Comparison of ENCODE assay signal across 1 cellular context in the genomic region with DNA sequence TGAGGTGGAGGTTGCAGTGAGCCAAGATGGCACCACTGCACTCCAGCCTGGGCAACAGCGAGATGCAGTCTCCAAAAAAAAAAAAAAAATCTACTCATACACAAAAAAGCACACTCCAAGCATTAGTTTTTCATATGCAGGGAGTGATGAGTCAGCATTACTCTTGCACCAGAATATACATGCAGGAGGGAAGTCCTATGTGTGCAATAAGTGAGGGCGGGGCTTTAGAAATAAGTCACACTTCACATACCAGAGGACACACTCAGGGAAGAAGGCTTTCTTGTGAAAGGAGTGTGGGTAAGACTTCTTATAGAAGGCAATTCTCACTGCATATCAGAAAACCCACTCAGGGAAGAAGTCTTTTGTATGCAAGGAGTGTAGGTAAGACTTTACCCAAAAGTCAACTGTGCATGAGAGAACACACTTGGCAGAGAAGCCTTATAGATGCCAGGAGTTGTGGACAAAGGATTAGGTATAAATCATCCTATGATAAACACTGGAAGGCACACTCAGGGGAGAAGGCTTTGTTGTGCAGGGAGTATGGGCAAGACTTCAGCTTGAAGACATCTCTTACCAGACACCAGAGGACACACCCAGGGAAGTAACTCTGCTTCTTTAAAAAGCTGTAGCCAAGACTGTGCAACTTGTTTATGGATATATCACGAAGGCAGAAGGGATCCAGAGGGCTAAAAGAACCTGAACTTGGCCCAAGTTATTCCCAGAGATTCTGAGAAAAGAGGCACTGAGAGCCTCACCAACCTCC.
TF ChIP-seq lines count a peak whose summit lies in the region.

No MANE protein-coding gene starts in this region.

TF ChIP-seq in WTC11, 78 proteins besides CTCF, POLR2A, EP300 and RAD21 (continued from another document):
- TF ChIP-seq, protein P1, sequence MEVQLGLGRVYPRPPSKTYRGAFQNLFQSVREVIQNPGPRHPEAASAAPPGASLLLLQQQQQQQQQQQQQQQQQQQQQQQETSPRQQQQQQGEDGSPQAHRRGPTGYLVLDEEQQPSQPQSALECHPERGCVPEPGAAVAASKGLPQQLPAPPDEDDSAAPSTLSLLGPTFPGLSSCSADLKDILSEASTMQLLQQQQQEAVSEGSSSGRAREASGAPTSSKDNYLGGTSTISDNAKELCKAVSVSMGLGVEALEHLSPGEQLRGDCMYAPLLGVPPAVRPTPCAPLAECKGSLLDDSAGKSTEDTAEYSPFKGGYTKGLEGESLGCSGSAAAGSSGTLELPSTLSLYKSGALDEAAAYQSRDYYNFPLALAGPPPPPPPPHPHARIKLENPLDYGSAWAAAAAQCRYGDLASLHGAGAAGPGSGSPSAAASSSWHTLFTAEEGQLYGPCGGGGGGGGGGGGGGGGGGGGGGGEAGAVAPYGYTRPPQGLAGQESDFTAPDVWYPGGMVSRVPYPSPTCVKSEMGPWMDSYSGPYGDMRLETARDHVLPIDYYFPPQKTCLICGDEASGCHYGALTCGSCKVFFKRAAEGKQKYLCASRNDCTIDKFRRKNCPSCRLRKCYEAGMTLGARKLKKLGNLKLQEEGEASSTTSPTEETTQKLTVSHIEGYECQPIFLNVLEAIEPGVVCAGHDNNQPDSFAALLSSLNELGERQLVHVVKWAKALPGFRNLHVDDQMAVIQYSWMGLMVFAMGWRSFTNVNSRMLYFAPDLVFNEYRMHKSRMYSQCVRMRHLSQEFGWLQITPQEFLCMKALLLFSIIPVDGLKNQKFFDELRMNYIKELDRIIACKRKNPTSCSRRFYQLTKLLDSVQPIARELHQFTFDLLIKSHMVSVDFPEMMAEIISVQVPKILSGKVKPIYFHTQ (CRISPR knock-in tag; IDR thresholded peaks at IDR 0.05): no peak
- TF ChIP-seq TEAD4 (CRISPR knock-in tag; IDR thresholded peaks at IDR 0.05) (no peak), SP1 (CRISPR knock-in tag; conservative IDR thresholded peaks at IDR 0.05) (no peak), GABPB1 (CRISPR knock-in tag; IDR thresholded peaks at IDR 0.05) (no peak), JUN (CRISPR knock-in tag; IDR thresholded peaks at IDR 0.05) (no peak)
